38 cellular contexts compared by ENCODE assay signal in the genomic region with DNA sequence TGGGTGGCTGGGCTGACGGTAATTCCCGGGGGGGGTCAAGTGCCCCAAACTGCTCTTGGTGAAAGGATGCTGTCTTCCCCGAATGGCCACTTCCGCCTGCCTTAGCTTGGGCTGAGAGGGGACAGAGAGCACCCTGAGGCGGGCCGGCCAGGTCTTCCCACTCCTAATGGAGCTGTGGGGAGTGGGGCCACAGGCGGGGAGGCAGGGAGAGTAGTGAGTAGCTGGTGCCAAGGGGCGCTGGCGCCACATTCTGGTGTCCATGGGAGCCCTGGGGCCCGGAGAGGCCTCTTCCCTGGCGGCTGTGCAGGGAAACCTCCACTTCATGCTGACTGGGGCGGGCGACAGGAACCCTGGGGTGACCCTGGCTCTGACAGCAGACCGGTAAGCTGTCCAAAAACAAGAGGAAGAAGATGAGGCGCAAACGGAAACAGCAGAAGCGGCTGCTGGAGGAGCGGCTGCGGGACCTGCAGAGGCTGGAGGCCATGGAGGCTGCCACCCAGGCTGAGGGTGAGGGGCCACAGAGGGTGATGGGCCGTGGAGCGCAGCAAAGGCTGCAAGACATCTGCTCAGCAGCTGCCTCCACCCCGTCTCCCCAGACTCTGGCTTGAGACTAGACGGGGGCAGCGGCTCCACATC. TPM values are rescaled to one million over a fixed set of nuclear protein-coding genes. Genes with fewer than 3 reads are reported as not detected.
"Had no signal": no experiment of that assay in that cellular context is flagged by ENCODE, and none has a peak within 500 bp of the region (broad histone marks: within the 10 kb centered on the region; RNA-seq: fewer than 3 reads in every experiment).

No MANE protein-coding gene starts in this region.

- H3K27ac ChIP-seq: adrenal gland, body of pancreas, colonic mucosa, epithelial cell of prostate, esophagus squamous epithelium, gastroesophageal sphincter, WERI-Rb-1 had no signal

- H3K4me1 Mint-ChIP-seq: activated CD4-positive, alpha-beta T cell treated with anti-CD3 and anti-CD28 coated beads, Interleukin-2, amount 10 ng/mL, durations not matched to agents 24 days and 14 days; activated CD8-positive, alpha-beta memory T cell treated with anti-CD3 and anti-CD28 coated beads, Interleukin-2, amount 10 ng/mL, durations not matched to agents 7 days and 5 days; activated naive CD8-positive, alpha-beta T cell treated with anti-CD3 and anti-CD28 coated beads for 36 hours; activated naive CD8-positive, alpha-beta T cell treated with anti-CD3 and anti-CD28 coated beads, Interleukin-2, amount 50 U/mL, for 24 hours had no signal

- H3K9me3 Mint-ChIP-seq: activated B cell treated with CpG ODN at 0.5 μM for 24 hours; activated CD4-positive, alpha-beta memory T cell treated with anti-CD3 and anti-CD28 coated beads for 36 hours; activated CD4-positive, alpha-beta T cell treated with anti-CD3 and anti-CD28 coated beads, Interleukin-2, amount 10 ng/mL, durations not matched to agents 24 days and 14 days; activated naive CD4-positive, alpha-beta T cell treated with anti-CD3 and anti-CD28 coated beads for 36 hours; activated naive CD4-positive, alpha-beta T cell treated with anti-CD3 and anti-CD28 coated beads, Interleukin-2, amount 50 U/mL, for 24 hours; activated naive CD8-positive, alpha-beta T cell treated with anti-CD3 and anti-CD28 coated beads for 36 hours; activated naive CD8-positive, alpha-beta T cell treated with anti-CD3 and anti-CD28 coated beads, Interleukin-2, amount 50 U/mL, for 24 hours; activated T-helper 1 cell treated with anti-CD3 and anti-CD28 coated beads, Interleukin-12 subunit alpha, Interleukin-12 subunit beta, Interleukin-2, Interleukin-4 antibody, amounts not matched to agents 30 ng/mL and 10 ng/mL and 1 ng/mL, durations not matched to agents 14 hours and 24 hours and 36 hours; activated T-helper 2 cell treated with anti-CD3 and anti-CD28 coated beads, Interferon-gamma antibody, Interleukin-2, Interleukin-4, amounts not matched to agents 10 μg/mL and 5 μg/mL and 100 μg/mL, durations not matched to agents 14 hours and 24 hours and 36 hours; T-helper 2 cell treated with Interferon-gamma antibody and Interleukin-4, amounts not matched to agents 5 μg/mL and 100 μg/mL, for 36 hours had no signal

- H3K4me1 ChIP-seq: colonic mucosa had no signal

- H3K4me3 Mint-ChIP-seq: activated B cell treated with CpG ODN at 0.5 μM for 24 hours; activated CD4-positive, alpha-beta memory T cell treated with anti-CD3 and anti-CD28 coated beads for 36 hours; activated CD4-positive, alpha-beta T cell treated with anti-CD3 and anti-CD28 coated beads for 36 hours; activated CD4-positive, alpha-beta T cell treated with anti-CD3 and anti-CD28 coated beads, Interleukin-2, amount 10 ng/mL, durations not matched to agents 24 days and 14 days; activated CD8-positive, alpha-beta memory T cell treated with anti-CD3 and anti-CD28 coated beads, Interleukin-2, amount 10 ng/mL, durations not matched to agents 7 days and 5 days; activated CD8-positive, alpha-beta T cell treated with anti-CD3 and anti-CD28 coated beads, Interleukin-2, amount 10 ng/mL, durations not matched to agents 7 days and 5 days; activated naive CD4-positive, alpha-beta T cell treated with anti-CD3 and anti-CD28 coated beads for 36 hours; activated naive CD4-positive, alpha-beta T cell treated with anti-CD3 and anti-CD28 coated beads, Interleukin-2, amount 50 U/mL, for 24 hours; activated naive CD8-positive, alpha-beta T cell treated with anti-CD3 and anti-CD28 coated beads for 36 hours; activated naive CD8-positive, alpha-beta T cell treated with anti-CD3 and anti-CD28 coated beads, Interleukin-2, amount 50 U/mL, for 24 hours; activated T-helper 1 cell treated with anti-CD3 and anti-CD28 coated beads, Interleukin-12 subunit alpha, Interleukin-12 subunit beta, Interleukin-2, Interleukin-4 antibody, amounts not matched to agents 30 ng/mL and 10 ng/mL and 1 ng/mL, durations not matched to agents 14 hours and 24 hours and 36 hours; T-helper 17 cell; T-helper 2 cell treated with Interferon-gamma antibody and Interleukin-4, amounts not matched to agents 5 μg/mL and 100 μg/mL, for 36 hours had no signal

- H3K27me3 Mint-ChIP-seq: activated naive CD4-positive, alpha-beta T cell treated with anti-CD3 and anti-CD28 coated beads, Interleukin-2, amount 50 U/mL, for 24 hours; activated naive CD8-positive, alpha-beta T cell treated with anti-CD3 and anti-CD28 coated beads for 36 hours had no signal

- ATAC-seq: activated CD4-positive, alpha-beta T cell treated with anti-CD3 and anti-CD28 coated beads for 36 hours; activated CD4-positive, CD25-positive, alpha-beta regulatory T cell treated with anti-CD3 and anti-CD28 coated beads, Interleukin-2, amount 50 U/mL, for 24 hours; activated CD8-positive, alpha-beta memory T cell treated with anti-CD3 and anti-CD28 coated beads, Interleukin-2, amount 10 ng/mL, durations not matched to agents 7 days and 5 days; activated CD8-positive, alpha-beta T cell treated with anti-CD3 and anti-CD28 coated beads, Interleukin-2, amount 10 ng/mL, durations not matched to agents 7 days and 5 days; activated naive CD8-positive, alpha-beta T cell treated with anti-CD3 and anti-CD28 coated beads, Interleukin-2, amount 50 U/mL, for 24 hours; body of pancreas; gastroesophageal sphincter; T-helper 17 cell had no signal

- H3K9me3 ChIP-seq: adrenal gland, body of pancreas, colonic mucosa, esophagus squamous epithelium, gastroesophageal sphincter had no signal

- DNase-seq: activated B cell treated with CpG ODN at 0.5 μM for 24 hours; activated CD4-positive, alpha-beta memory T cell treated with anti-CD3 and anti-CD28 coated beads for 36 hours; activated CD4-positive, alpha-beta T cell treated with anti-CD3 and anti-CD28 coated beads for 36 hours; activated CD4-positive, alpha-beta T cell treated with anti-CD3 and anti-CD28 coated beads, Interleukin-2, amount 10 ng/mL, durations not matched to agents 24 days and 14 days; activated CD8-positive, alpha-beta memory T cell treated with anti-CD3 and anti-CD28 coated beads, Interleukin-2, amount 10 ng/mL, durations not matched to agents 7 days and 5 days; activated CD8-positive, alpha-beta memory T cell treated with anti-CD3 and anti-CD28 coated beads, Interleukin-2, amount 50 U/mL, for 4 hours; activated CD8-positive, alpha-beta T cell treated with anti-CD3 and anti-CD28 coated beads, Interleukin-2, amount 10 ng/mL, durations not matched to agents 7 days and 5 days; activated effector memory CD4-positive, alpha-beta T cell treated with anti-CD3 and anti-CD28 coated beads, Interleukin-2, amount 50 U/mL, for 16 hours; activated naive CD4-positive, alpha-beta T cell treated with anti-CD3 and anti-CD28 coated beads for 36 hours; activated naive CD8-positive, alpha-beta T cell treated with anti-CD3 and anti-CD28 coated beads for 36 hours; activated naive CD8-positive, alpha-beta T cell treated with anti-CD3 and anti-CD28 coated beads, Interleukin-2, amount 50 U/mL, for 24 hours; activated T-cell treated with anti-CD3 and anti-CD28 coated beads, Interleukin-2, amount 50 U/mL, for 1 hour; activated T-cell treated with anti-CD3 and anti-CD28 coated beads, Interleukin-2, amount 50 U/mL, for 48 hours; adrenal gland; amygdala; aorta; body of pancreas; cerebellar nuclear complex; colonic mucosa; effector CD8-positive, alpha-beta T cell; esophagus squamous epithelium; foreskin melanocyte; head of caudate nucleus; T-helper 1 cell; T-helper 17 cell; T1000; WERI-Rb-1 had no signal

- H3K36me3 ChIP-seq: colonic mucosa had no signal

- H3K4me3 ChIP-seq: adrenal gland, body of pancreas, colonic mucosa, esophagus squamous epithelium, gastroesophageal sphincter had no signal

- H3K27me3 ChIP-seq: adrenal gland, body of pancreas, esophagus squamous epithelium, gastroesophageal sphincter had no signal

- H3K27ac Mint-ChIP-seq: activated B cell treated with CpG ODN at 0.5 μM for 24 hours; activated CD4-positive, alpha-beta memory T cell treated with anti-CD3 and anti-CD28 coated beads for 36 hours; activated CD4-positive, alpha-beta T cell treated with anti-CD3 and anti-CD28 coated beads for 36 hours; activated CD4-positive, alpha-beta T cell treated with anti-CD3 and anti-CD28 coated beads, Interleukin-2, amount 10 ng/mL, durations not matched to agents 24 days and 14 days; activated CD8-positive, alpha-beta memory T cell treated with anti-CD3 and anti-CD28 coated beads, Interleukin-2, amount 10 ng/mL, durations not matched to agents 7 days and 5 days; activated CD8-positive, alpha-beta T cell treated with anti-CD3 and anti-CD28 coated beads, Interleukin-2, amount 10 ng/mL, durations not matched to agents 7 days and 5 days; activated naive CD4-positive, alpha-beta T cell treated with anti-CD3 and anti-CD28 coated beads for 36 hours; activated naive CD4-positive, alpha-beta T cell treated with anti-CD3 and anti-CD28 coated beads, Interleukin-2, amount 50 U/mL, for 24 hours; activated naive CD8-positive, alpha-beta T cell treated with anti-CD3 and anti-CD28 coated beads for 36 hours; activated naive CD8-positive, alpha-beta T cell treated with anti-CD3 and anti-CD28 coated beads, Interleukin-2, amount 50 U/mL, for 24 hours; activated T-helper 1 cell treated with anti-CD3 and anti-CD28 coated beads, Interleukin-12 subunit alpha, Interleukin-12 subunit beta, Interleukin-2, Interleukin-4 antibody, amounts not matched to agents 30 ng/mL and 10 ng/mL and 1 ng/mL, durations not matched to agents 14 hours and 24 hours and 36 hours; activated T-helper 2 cell treated with anti-CD3 and anti-CD28 coated beads, Interferon-gamma antibody, Interleukin-2, Interleukin-4, amounts not matched to agents 10 μg/mL and 5 μg/mL and 100 μg/mL, durations not matched to agents 14 hours and 24 hours and 36 hours; T-helper 17 cell; T-helper 2 cell treated with Interferon-gamma antibody and Interleukin-4, amounts not matched to agents 5 μg/mL and 100 μg/mL, for 36 hours had no signal

- FAIRE-seq: endometrium, endothelial cell of umbilical vein had no signal

- H3K36me3 Mint-ChIP-seq: activated naive CD4-positive, alpha-beta T cell treated with anti-CD3 and anti-CD28 coated beads, Interleukin-2, amount 50 U/mL, for 24 hours; activated naive CD8-positive, alpha-beta T cell treated with anti-CD3 and anti-CD28 coated beads for 36 hours had no signal

RNA-seq across cellular contexts. Expression of a gene that starts 2.7 kb away (rescaled TPM):
- total RNA-seq: activated B cell treated with CpG ODN at 0.5 μM for 24 hours; activated CD4-positive, alpha-beta memory T cell treated with anti-CD3 and anti-CD28 coated beads for 36 hours; activated CD4-positive, alpha-beta T cell treated with anti-CD3 and anti-CD28 coated beads for 36 hours; activated CD4-positive, alpha-beta T cell treated with anti-CD3 and anti-CD28 coated beads, Interleukin-2, amount 10 ng/mL, durations not matched to agents 24 days and 14 days; activated CD8-positive, alpha-beta memory T cell treated with anti-CD3 and anti-CD28 coated beads for 36 hours; activated CD8-positive, alpha-beta memory T cell treated with anti-CD3 and anti-CD28 coated beads, Interleukin-2, amount 10 ng/mL, durations not matched to agents 7 days and 5 days; activated CD8-positive, alpha-beta T cell treated with anti-CD3 and anti-CD28 coated beads, Interleukin-2, amount 10 ng/mL, durations not matched to agents 7 days and 5 days; activated naive CD4-positive, alpha-beta T cell treated with anti-CD3 and anti-CD28 coated beads for 36 hours; activated naive CD8-positive, alpha-beta T cell treated with anti-CD3 and anti-CD28 coated beads for 36 hours; activated T-helper 1 cell treated with anti-CD3 and anti-CD28 coated beads, Interleukin-12 subunit alpha, Interleukin-12 subunit beta, Interleukin-2, Interleukin-4 antibody, amounts not matched to agents 30 ng/mL and 10 ng/mL and 1 ng/mL, durations not matched to agents 14 hours and 24 hours and 36 hours; activated T-helper 2 cell treated with anti-CD3 and anti-CD28 coated beads, Interferon-gamma antibody, Interleukin-2, Interleukin-4, amounts not matched to agents 10 μg/mL and 5 μg/mL and 100 μg/mL, durations not matched to agents 14 hours and 24 hours and 36 hours; body of pancreas; glomerular endothelial cell; T-helper 17 cell had no signal

RNA-seq across cellular contexts. Expression of a gene that starts 19.4 kb away (rescaled TPM):
- total RNA-seq: activated B cell treated with CpG ODN at 0.5 μM for 24 hours had no signal
